ENCODE assay signal across 9 cellular contexts in genomic region chr19:40090256-40091204, GRCh38. TPM values are rescaled to one million over a fixed set of nuclear protein-coding genes. Genes with fewer than 3 reads are reported as not detected.
DNase-seq lines count a peak whose midpoint lies in the region; ATAC-seq, FAIRE-seq and TF ChIP-seq lines count a peak whose summit lies in the region.
"Had no signal": no experiment of that assay in that cellular context is flagged by ENCODE, and none has a peak within 500 bp of the region (broad histone marks: within the 10 kb centered on the region; RNA-seq: fewer than 3 reads in every experiment).

Gene ZNF780A, minus strand, starts transcription at chr19:40090943. Its CDS starts 6,190 bp downstream, at chr19:40084753.

- peak within 1 kb of the TSS; percentile 61 for H4K91ac ChIP-seq in H1 (replicated peaks; ENCODE audit: insufficient read length, low read length)

- H3K9ac ChIP-seq in H1 (replicated peaks in 1 of 4; ENCODE audit: extremely low read depth in 1 of 4, low read depth in 3 of 4, low read length in 3 of 4): peak within 1 kb of the TSS in 3 of 4 experiments; percentile 52 to 92 (median 53); a peak in 5 of 7 replicates

- H3K4me1 Mint-ChIP-seq in activated CD8-positive, alpha-beta memory T cell treated with anti-CD3 and anti-CD28 coated beads, Interleukin-2, amount 10 ng/mL, durations not matched to agents 7 days and 5 days: peaks cover 35% of the 10 kb centered on the region

- H3K23ac ChIP-seq in H1 (ENCODE audit: insufficient read length): no peak within 1 kb of the TSS

- H3K4me3 Mint-ChIP-seq in activated CD8-positive, alpha-beta memory T cell treated with anti-CD3 and anti-CD28 coated beads, Interleukin-2, amount 10 ng/mL, durations not matched to agents 7 days and 5 days: peak within 1 kb of the TSS; percentile 99

- H3K23me2 ChIP-seq in H1 (ENCODE audit: low read depth, low read length): peaks cover 5% of the 10 kb centered on the region

- ATAC-seq in GM19351 (IDR thresholded peaks at IDR 0.05; ENCODE audit: unreplicated experiment): peak; percentile 69
- peak; percentile 94 for ATAC-seq in activated CD8-positive, alpha-beta memory T cell treated with anti-CD3 and anti-CD28 coated beads, Interleukin-2, amount 10 ng/mL, durations not matched to agents 7 days and 5 days

- peak within 1 kb of the TSS; percentile 34 for H2BK120ac ChIP-seq in H1 (replicated peaks; ENCODE audit: low read depth, low read length)

- H3K27me3 Mint-ChIP-seq in activated CD8-positive, alpha-beta memory T cell treated with anti-CD3 and anti-CD28 coated beads, Interleukin-2, amount 10 ng/mL, durations not matched to agents 7 days and 5 days: peaks cover under 1% of the 10 kb centered on the region

- peaks cover 6% of the 10 kb centered on the region for H3K9me3 Mint-ChIP-seq in activated CD8-positive, alpha-beta memory T cell treated with anti-CD3 and anti-CD28 coated beads, Interleukin-2, amount 10 ng/mL, durations not matched to agents 7 days and 5 days (ENCODE audit: low read depth)

- peak within 1 kb of the TSS; percentile 100 for H3K27ac Mint-ChIP-seq in activated CD8-positive, alpha-beta memory T cell treated with anti-CD3 and anti-CD28 coated beads, Interleukin-2, amount 10 ng/mL, durations not matched to agents 7 days and 5 days

- peak within 1 kb of the TSS; percentile 32 for H3K56ac ChIP-seq in H1 (replicated peaks; ENCODE audit: insufficient read length, low read depth, low read length)

- H3K27ac ChIP-seq in H1 (ENCODE audit: low read depth, low read length): peak within 1 kb of the TSS; percentile 58

- peak; percentile 81 for DNase-seq in BE2C
- DNase-seq in HS-5 (ENCODE audit: low read depth): peak; percentile 29
- DNase-seq in NOMO-1 treated with dmso at 0.1 percent for 144 hours (lab: John Stamatoyannopoulos, UW; ENCODE audit: unreplicated experiment): peak; percentile 60
- DNase-seq in activated CD8-positive, alpha-beta memory T cell treated with anti-CD3 and anti-CD28 coated beads, Interleukin-2, amount 10 ng/mL, durations not matched to agents 7 days and 5 days: peak; percentile 88
- peak; percentile 38 to 88 for DNase-seq in H1 (ENCODE audit: low read depth in 1 of 2, low spot score in 2 of 2)
- DNase-seq in medulla oblongata (ENCODE audit: extremely low spot score): peak; percentile 85
- peak; percentile 50 to 65 (median 59) for DNase-seq in stimulated activated CD4-positive, alpha-beta T cell treated with anti-CD3 and anti-CD28 coated beads, TNF-alpha, amount 100 ng/mL, for 48 hours (ENCODE audit: low read depth in 3 of 3)

- H3K79me1 ChIP-seq in H1 (ENCODE audit: low read depth, low read length): no peaks in the 10 kb centered on the region

- H4K20me1 ChIP-seq in H1 (replicated peaks in 1 of 2; ENCODE audit: control insufficient read depth in 1 of 2, insufficient read depth in 2 of 2, low read length in 2 of 2): no peaks in the 10 kb centered on the region

- H3K4ac ChIP-seq in H1 (replicated peaks; ENCODE audit: insufficient read length, low read depth, low read length): peak within 1 kb of the TSS; percentile 65

- peak within 1 kb of the TSS; percentile 62 for H4K5ac ChIP-seq in H1 (ENCODE audit: insufficient read length, low read depth, low read length)

- no peak within 1 kb of the TSS for H2BK20ac ChIP-seq in H1 (ENCODE audit: low read length)

- FAIRE-seq in H1 (lab: Jason Lieb, UNC): peak; percentile 48
- FAIRE-seq: TTC549 had no signal

- H2BK5ac ChIP-seq in H1 (ENCODE audit: low read depth, low read length): peak within 1 kb of the TSS; percentile 62

- H3K27me3 ChIP-seq in BE2C: no peaks in the 10 kb centered on the region
- H3K27me3 ChIP-seq in H1 (replicated peaks in 1 of 4; ENCODE audit: control insufficient read depth in 3 of 4, extremely low read depth in 1 of 4, insufficient read depth in 3 of 4, low read length in 3 of 4): no peaks in the 10 kb centered on the region; a peak in 1 of 7 replicates

- no peak for TF ChIP-seq CTCF in BE2C (IDR thresholded peaks at IDR 0.05; ENCODE audit: low read depth, low read length)
- no peak for TF ChIP-seq CTCF in H1 (IDR thresholded peaks at IDR 0.05; ENCODE audit: control extremely low read depth in 1 of 3, insufficient read depth in 1 of 3, low read depth in 1 of 3, low read length in 3 of 3)

- 0 out of 2 replicates have a peak within 1 kb of the TSS, but pooled peaks have one; percentile 86 for H2AK5ac ChIP-seq in H1 (ENCODE audit: low read depth, low read length)

- H3K79me2 ChIP-seq in H1 (ENCODE audit: control insufficient read depth in 1 of 2, insufficient read depth in 2 of 2, low read length in 2 of 2): peaks cover 0 to 35% of the 10 kb centered on the region in 2 experiments; a peak in 2 of 4 replicates

- TF ChIP-seq POLR2A in H1 (IDR thresholded peaks at IDR 0.05; ENCODE audit: control extremely low read depth in 1 of 2, low read depth in 2 of 2, low read length in 2 of 2): peak; percentile 49 to 68

- H3K4me2 ChIP-seq in H1 (ENCODE audit: insufficient read depth in 1 of 2, low read depth in 2 of 2, low read length in 2 of 2): peak within 1 kb of the TSS; percentile 68 to 98

- H3K36me3 Mint-ChIP-seq in activated CD8-positive, alpha-beta memory T cell treated with anti-CD3 and anti-CD28 coated beads, Interleukin-2, amount 10 ng/mL, durations not matched to agents 7 days and 5 days: peaks cover 24% of the 10 kb centered on the region

- WGBS in H1 (ENCODE audit: extremely low coverage in 1 of 2, insufficient coverage in 1 of 2, insufficient read length in 1 of 2, insufficient replicate concordance in 2 of 2, low coverage in 1 of 2, low lambda C conversion rate in 2 of 2, missing lambda C conversion rate in 1 of 2), 2 experiments: 1% methylated on average over 44 of the region's 46 CpGs; no CpG with 5 or more reads in 1 of the 2 experiments

- CTCF ChIA-PET in activated CD8-positive, alpha-beta memory T cell treated with anti-CD3 and anti-CD28 coated beads, Interleukin-2, amount 10 ng/mL, durations not matched to agents 7 days and 5 days (lab: Charles Lee): interaction anchor here (0.6 to 2.2 kb wide), 7 partner anchors 9 to 326 kb away, joined by 3 to 7 read pairs (median 4); partner anchors contain the start of genes PSMC4 and ZNF780B
- CTCF ChIA-PET in H1 (lab: Charles Lee; ENCODE audit: partially characterized antibody): interaction anchor here (0.7 to 1.0 kb wide), 2 partner anchors 50 to 121 kb away, joined by 3 to 4 read pairs; no protein-coding TSS in a partner anchor

- POLR2A ChIA-PET in H1 (lab: Charles Lee; ENCODE audit: partially characterized antibody): interaction anchor here (0.8 to 1.7 kb wide), 4 partner anchors 35 to 126 kb away, joined by 3 to 8 read pairs (median 3); partner anchors contain the start of gene ZNF780B

- H3K36me3 ChIP-seq in BE2C (no peaks in the 10 kb centered on the region; the same call in 1 of the 2 replicates), H1 (ENCODE audit: control insufficient read depth in 2 of 4, insufficient read depth in 4 of 4, low read length in 3 of 4) (no peaks in the 10 kb centered on the region)

- H3K4me3 ChIP-seq in BE2C (ENCODE audit: low read depth, low read length) (peak within 1 kb of the TSS; percentile 94), H1 (ENCODE audit: extremely low read depth in 1 of 4, insufficient read depth in 2 of 4, low read depth in 3 of 4, low read length in 4 of 4) (peak within 1 kb of the TSS; percentile 79 to 100 (median 86))

- peak within 1 kb of the TSS; percentile 62 for H4K8ac ChIP-seq in H1 (ENCODE audit: extremely low read depth, insufficient read depth, low read length)

- H3K14ac ChIP-seq in H1 (ENCODE audit: insufficient read length): no peak within 1 kb of the TSS

- peak within 1 kb of the TSS; percentile 34 for H3K18ac ChIP-seq in H1 (ENCODE audit: extremely low read depth, low read length)

- H2BK12ac ChIP-seq in H1 (ENCODE audit: low read depth, low read length): no peak within 1 kb of the TSS

- TF ChIP-seq RAD21 in H1 (IDR thresholded peaks at IDR 0.05 in 1 of 2, conservative IDR thresholded peaks at IDR 0.05 in 1 of 2; ENCODE audit: low read depth in 2 of 2, low read length in 2 of 2): no peak

- TF ChIP-seq EP300 in H1 (IDR thresholded peaks at IDR 0.05; ENCODE audit: borderline replicate concordance in 1 of 2, low read depth in 2 of 2, low read length in 2 of 2): no peak

- H2BK15ac ChIP-seq in H1 (ENCODE audit: low read length): no peak within 1 kb of the TSS

- H2AFZ ChIP-seq in H1 (ENCODE audit: low read length): peak within 1 kb of the TSS; percentile 78

- H3K9me3 ChIP-seq in BE2C (no peaks in the 10 kb centered on the region), H1 (ENCODE audit: insufficient read depth in 2 of 2, low read depth in 1 of 2, low read length in 1 of 2) (no peaks in the 10 kb centered on the region)

- H3K4me1 ChIP-seq in BE2C (no peaks in the 10 kb centered on the region), H1 (replicated peaks in 1 of 4; ENCODE audit: control insufficient read depth in 3 of 4, insufficient read depth in 4 of 4, low read length in 3 of 4) (peaks cover 0 to 2% (median 0%) of the 10 kb centered on the region in 4 experiments; a peak in 1 of 7 replicates)

RNA-seq across cellular contexts. Expression of gene ZNF780A, which starts in this region (rescaled TPM):
- 2.1 TPM for polyA plus RNA-seq in BE2C (2012; ENCODE audit: insufficient read depth, insufficient read length, low read depth)
- 10 to 100 TPM; 19.0 to 20.7 TPM for total RNA-seq in activated CD8-positive, alpha-beta memory T cell treated with anti-CD3 and anti-CD28 coated beads, Interleukin-2, amount 10 ng/mL, durations not matched to agents 7 days and 5 days
- total RNA-seq in H1 (2021; fragmentation: NEBNext Ultra II Directional; extraction: Animal tissue kit (Norgen Biotek cat#: 25700)): 11.0 and 12.0 TPM in 2 replicates
- 3.5 and 3.9 TPM in 2 replicates for polyA plus RNA-seq in H1 (2011; rRNA removed)
- 6.0 TPM for polyA plus RNA-seq in H1 (2011; cell fraction: cytosol; rRNA removed)
- 4.1 TPM for polyA plus RNA-seq in H1 (2011; cell fraction: nucleus; rRNA removed)
- 5.2 to 10.9 TPM (median 9.6 TPM) in 4 replicates for polyA plus RNA-seq in H1 (2012, experiment 1 of 2)
- 1.6 TPM for polyA plus RNA-seq in H1 (2012, experiment 2 of 2)
- 9.6 TPM for polyA plus RNA-seq in H1 (2013, experiment 1 of 2)
- 10.8 TPM for polyA plus RNA-seq in H1 (2013, experiment 2 of 2)
- polyA minus RNA-seq in H1 (2011; rRNA and poly(A)+ RNA removed): 12.2 and 17.6 TPM in 2 replicates
- polyA minus RNA-seq in H1 (2011; cell fraction: cytosol; rRNA and poly(A)+ RNA removed): 4.6 TPM
- polyA minus RNA-seq in H1 (2011; cell fraction: nucleus; rRNA and poly(A)+ RNA removed): 14.7 TPM

Comparison
In these comparisons a context has a peak if more than half of its experiments do, and no peak if none do; other contexts are left out.
1. Peak in every context shown above with its lines: DNase-seq, ATAC-seq, H3K4me3 ChIP-seq and H3K27ac ChIP-seq.
2. DNase-seq: peak in every context shown above with its lines; median percentile 88 in activated CD8-positive, alpha-beta memory T cell treated with anti-CD3 and anti-CD28 coated beads, Interleukin-2, amount 10 ng/mL, durations not matched to agents 7 days and 5 days; 85 in medulla oblongata; 81 in BE2C; 63 in H1; 60 in NOMO-1 treated with dmso at 0.1 percent for 144 hours; 59 in stimulated activated CD4-positive, alpha-beta T cell treated with anti-CD3 and anti-CD28 coated beads, TNF-alpha, amount 100 ng/mL, for 48 hours; 29 in HS-5.